ENCODE assay signal across 20 cellular contexts in the genomic region with DNA sequence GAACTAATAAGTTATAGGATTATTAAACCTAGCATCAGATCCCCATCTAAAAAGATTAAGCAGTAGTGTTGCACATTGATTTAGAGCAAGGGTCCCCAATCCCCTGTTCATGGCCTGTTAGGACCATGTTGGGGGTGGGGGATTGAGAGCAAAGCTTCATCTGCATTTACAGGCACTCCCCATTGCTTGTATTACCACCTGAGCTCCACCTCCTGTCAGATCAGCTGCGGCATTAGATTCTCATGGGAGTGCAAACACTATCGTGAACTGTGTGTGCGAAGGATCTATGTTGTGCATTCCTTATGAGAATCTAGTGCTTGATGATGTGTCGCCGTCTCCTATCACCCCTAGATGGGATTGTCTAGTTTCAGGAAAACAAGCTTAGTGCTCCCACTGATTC. TPM values are rescaled to one million over a fixed set of nuclear protein-coding genes. Genes with fewer than 3 reads are reported as not detected.
A peak's percentile ranks its signal among the peaks of the same experiment; 100 is the strongest.
DNase-seq lines count a peak whose midpoint lies in the region; ATAC-seq and TF ChIP-seq lines count a peak whose summit lies in the region.
"Had no signal": no experiment of that assay in that cellular context is flagged by ENCODE, and none has a peak within 500 bp of the region (broad histone marks: within the 10 kb centered on the region; RNA-seq: fewer than 3 reads in every experiment).

No MANE protein-coding gene starts in this region.

- H3K27ac Mint-ChIP-seq in activated CD4-positive, alpha-beta memory T cell treated with anti-CD3 and anti-CD28 coated beads for 36 hours: peak overlapping the region; percentile 20
- H3K27ac Mint-ChIP-seq in activated CD4-positive, alpha-beta memory T cell treated with anti-CD3 and anti-CD28 coated beads, Interleukin-2, amount 10 ng/mL, durations not matched to agents 7 days and 5 days: no peak overlapping the region
- peak overlapping the region; percentile 56 for H3K27ac Mint-ChIP-seq in stimulated activated naive B cell treated with anti-CD40 and anti-IgM and Interleukin-4, amounts not matched to agents 10 μg/mL and 1 μg/mL and 100 μg/mL, for 72 hours
- H3K27ac Mint-ChIP-seq in GM23338: no peak overlapping the region
- H3K27ac Mint-ChIP-seq: CD4-positive, CD25-positive, alpha-beta regulatory T cell; H9 had no signal

- TF ChIP-seq CTCF in HEK293 (tag by site-specific recombination; IDR thresholded peaks at IDR 0.05): no peak
- TF ChIP-seq CTCF in GM23338 (conservative IDR thresholded peaks at IDR 0.05; ENCODE audit: low read depth in 2 of 2): no peak

- H3K4me3 Mint-ChIP-seq in activated CD4-positive, alpha-beta memory T cell treated with anti-CD3 and anti-CD28 coated beads for 36 hours: no peak overlapping the region
- H3K4me3 Mint-ChIP-seq in activated CD4-positive, alpha-beta memory T cell treated with anti-CD3 and anti-CD28 coated beads, Interleukin-2, amount 10 ng/mL, durations not matched to agents 7 days and 5 days: no peak overlapping the region
- H3K4me3 Mint-ChIP-seq in stimulated activated naive B cell treated with anti-CD40 and anti-IgM and Interleukin-4, amounts not matched to agents 10 μg/mL and 1 μg/mL and 100 μg/mL, for 72 hours: no peak overlapping the region
- no peak overlapping the region for H3K4me3 Mint-ChIP-seq in GM23338
- H3K4me3 Mint-ChIP-seq: H9 had no signal

- intact Hi-C loops in activated CD4-positive, alpha-beta memory T cell treated with anti-CD3 and anti-CD28 coated beads for 36 hours (cut with micrococcal nuclease): no loop called here

- H3K36me3 ChIP-seq in HEK293 (ENCODE audit: control insufficient read depth in 2 of 2, insufficient read depth in 1 of 2, low read length in 2 of 2): no peaks in the 10 kb centered on the region
- H3K36me3 ChIP-seq in GM23338 (ENCODE audit: insufficient read depth): no peaks in the 10 kb centered on the region
- H3K36me3 ChIP-seq: BLaER1 treated with 17β-estradiol and CSF1 and Interleukin-3, amounts not matched to agents 10 nM and 100 nM had no signal

- H3K9me2 ChIP-seq in GM23338 (ENCODE audit: insufficient read depth): no peaks in the 10 kb centered on the region

- no peaks in the 10 kb centered on the region for H3K36me3 Mint-ChIP-seq in activated CD4-positive, alpha-beta memory T cell treated with anti-CD3 and anti-CD28 coated beads for 36 hours
- H3K36me3 Mint-ChIP-seq in activated CD4-positive, alpha-beta memory T cell treated with anti-CD3 and anti-CD28 coated beads, Interleukin-2, amount 10 ng/mL, durations not matched to agents 7 days and 5 days (ENCODE audit: low read depth): no peaks in the 10 kb centered on the region
- no peaks in the 10 kb centered on the region for H3K36me3 Mint-ChIP-seq in stimulated activated naive B cell treated with anti-CD40 and anti-IgM and Interleukin-4, amounts not matched to agents 10 μg/mL and 1 μg/mL and 100 μg/mL, for 72 hours
- no peaks in the 10 kb centered on the region for H3K36me3 Mint-ChIP-seq in GM23338 (ENCODE audit: low read depth)
- H3K36me3 Mint-ChIP-seq: CD4-positive, CD25-positive, alpha-beta regulatory T cell had no signal

- no peak overlapping the region for H3K27ac ChIP-seq in HEK293 (ENCODE audit: extremely low read depth, low read depth, low read length)
- H3K27ac ChIP-seq in GM23338 (ENCODE audit: low read depth): no peak overlapping the region
- H3K27ac ChIP-seq: BLaER1 treated with 17β-estradiol and CSF1 and Interleukin-3, amounts not matched to agents 10 nM and 100 nM; HL-60 had no signal

- H3K79me2 ChIP-seq in GM23338 (replicated peaks; ENCODE audit: insufficient read depth): no peaks in the 10 kb centered on the region

- H3K4me1 ChIP-seq in HEK293 (ENCODE audit: control insufficient read depth, insufficient read depth, low read length) (no peaks in the 10 kb centered on the region; the same call in 1 of the 2 replicates), GM23338 (ENCODE audit: insufficient read depth) (peaks cover 13% of the 10 kb centered on the region)

- no peaks in the 10 kb centered on the region for H4K20me1 ChIP-seq in GM23338 (replicated peaks; ENCODE audit: insufficient read depth)
- H4K20me1 ChIP-seq: BLaER1 treated with 17β-estradiol and CSF1 and Interleukin-3, amounts not matched to agents 10 nM and 100 nM had no signal

- H3K27me3 ChIP-seq in GM23338 (ENCODE audit: insufficient read depth): peaks cover 21% of the 10 kb centered on the region

- H3K4me3 ChIP-seq in HEK293 (ENCODE audit: low read depth, low read length) (no peak overlapping the region), GM23338 (no peak overlapping the region)
- H3K4me3 ChIP-seq: BLaER1 treated with 17β-estradiol and CSF1 and Interleukin-3, amounts not matched to agents 10 nM and 100 nM had no signal

- no peaks in the 10 kb centered on the region for H3K9me3 Mint-ChIP-seq in activated CD4-positive, alpha-beta memory T cell treated with anti-CD3 and anti-CD28 coated beads for 36 hours
- H3K9me3 Mint-ChIP-seq in activated CD4-positive, alpha-beta memory T cell treated with anti-CD3 and anti-CD28 coated beads, Interleukin-2, amount 10 ng/mL, durations not matched to agents 7 days and 5 days: no peaks in the 10 kb centered on the region
- H3K9me3 Mint-ChIP-seq in stimulated activated naive B cell treated with anti-CD40 and anti-IgM and Interleukin-4, amounts not matched to agents 10 μg/mL and 1 μg/mL and 100 μg/mL, for 72 hours: no peaks in the 10 kb centered on the region
- H3K9me3 Mint-ChIP-seq in GM23338: no peaks in the 10 kb centered on the region; the same call in 2 of the 3 replicates
- H3K9me3 Mint-ChIP-seq: CD4-positive, CD25-positive, alpha-beta regulatory T cell; H9 had no signal

- CTCF ChIA-PET in activated CD4-positive, alpha-beta memory T cell treated with anti-CD3 and anti-CD28 coated beads for 36 hours (lab: Charles Lee): interaction anchor here (1.0 to 4.8 kb wide), 4 partner anchors 18 to 49 kb away, joined by 4 to 69 read pairs (median 24); a partner anchor contains a TSS
- CTCF ChIA-PET in activated CD4-positive, alpha-beta memory T cell treated with anti-CD3 and anti-CD28 coated beads, Interleukin-2, amount 10 ng/mL, durations not matched to agents 7 days and 5 days (lab: Charles Lee): interaction anchor here (1.1 to 5.2 kb wide), 5 partner anchors 10 to 75 kb away, joined by 3 to 46 read pairs (median 6); a partner anchor contains a TSS
- CTCF ChIA-PET in HEK293 (lab: Yijun Ruan, JAX): interaction anchor here (0.6 to 2.8 kb wide), 4 partner anchors 17 to 474 kb away, joined by 3 to 19 read pairs (median 4); no protein-coding TSS in a partner anchor

- H3K4me2 ChIP-seq in GM23338: no peak overlapping the region
- H3K4me2 ChIP-seq: BLaER1 treated with 17β-estradiol and CSF1 and Interleukin-3, amounts not matched to agents 10 nM and 100 nM had no signal

- no peak overlapping the region; the same call in 1 of the 2 replicates for H2AFZ ChIP-seq in GM23338

- POLR2A ChIA-PET in activated CD4-positive, alpha-beta memory T cell treated with anti-CD3 and anti-CD28 coated beads for 36 hours (lab: Charles Lee): interaction anchor here (5.9 kb wide), 1 partner anchor 19 kb away, joined by 74 read pairs; a partner anchor contains a TSS
- POLR2A ChIA-PET in activated CD4-positive, alpha-beta memory T cell treated with anti-CD3 and anti-CD28 coated beads, Interleukin-2, amount 10 ng/mL, durations not matched to agents 7 days and 5 days (lab: Charles Lee): interaction anchor here (2.1 to 7.0 kb wide), 2 partner anchors 19 to 26 kb away, joined by 14 to 108 read pairs; a partner anchor contains a TSS
- POLR2A ChIA-PET in HEK293 (lab: Yijun Ruan, JAX): interaction anchor here (1.5 kb wide), 1 partner anchor 43 kb away, joined by 4 read pairs; no protein-coding TSS in a partner anchor

- no peak for ATAC-seq in left lobe of liver
- no peak for ATAC-seq in stimulated activated naive B cell treated with anti-CD40 and anti-IgM and Interleukin-4, amounts not matched to agents 10 μg/mL and 1 μg/mL and 100 μg/mL, for 72 hours (replicated peaks)
- no peak for ATAC-seq in GM23338

- no peaks in the 10 kb centered on the region for H3F3A ChIP-seq in GM23338 (replicated peaks; ENCODE audit: low read depth)

- H3K27me3 Mint-ChIP-seq in activated CD4-positive, alpha-beta memory T cell treated with anti-CD3 and anti-CD28 coated beads for 36 hours: no peaks in the 10 kb centered on the region
- peaks cover 9% of the 10 kb centered on the region for H3K27me3 Mint-ChIP-seq in activated CD4-positive, alpha-beta memory T cell treated with anti-CD3 and anti-CD28 coated beads, Interleukin-2, amount 10 ng/mL, durations not matched to agents 7 days and 5 days
- no peaks in the 10 kb centered on the region for H3K27me3 Mint-ChIP-seq in stimulated activated naive B cell treated with anti-CD40 and anti-IgM and Interleukin-4, amounts not matched to agents 10 μg/mL and 1 μg/mL and 100 μg/mL, for 72 hours
- H3K27me3 Mint-ChIP-seq in GM23338 (ENCODE audit: insufficient read depth, low read depth, poor library complexity): peaks cover 11% of the 10 kb centered on the region

- H3K9me3 ChIP-seq in HEK293 (ENCODE audit: control insufficient read depth, insufficient read depth, low read depth, low read length): no peaks in the 10 kb centered on the region
- H3K9me3 ChIP-seq: BLaER1 treated with 17β-estradiol and CSF1 and Interleukin-3, amounts not matched to agents 10 nM and 100 nM had no signal

- peaks cover 22% of the 10 kb centered on the region for H3K4me1 Mint-ChIP-seq in activated CD4-positive, alpha-beta memory T cell treated with anti-CD3 and anti-CD28 coated beads for 36 hours (ENCODE audit: low read depth)
- peaks cover 18% of the 10 kb centered on the region for H3K4me1 Mint-ChIP-seq in activated CD4-positive, alpha-beta memory T cell treated with anti-CD3 and anti-CD28 coated beads, Interleukin-2, amount 10 ng/mL, durations not matched to agents 7 days and 5 days
- H3K4me1 Mint-ChIP-seq in stimulated activated naive B cell treated with anti-CD40 and anti-IgM and Interleukin-4, amounts not matched to agents 10 μg/mL and 1 μg/mL and 100 μg/mL, for 72 hours: peaks cover 16 to 23% of the 10 kb centered on the region in 2 donors
- peaks cover 12% of the 10 kb centered on the region for H3K4me1 Mint-ChIP-seq in GM23338

- no peak for DNase-seq in activated CD4-positive, alpha-beta memory T cell treated with anti-CD3 and anti-CD28 coated beads for 36 hours
- DNase-seq in activated CD4-positive, alpha-beta memory T cell treated with anti-CD3 and anti-CD28 coated beads, Interleukin-2, amount 10 ng/mL, durations not matched to agents 7 days and 5 days: no peak
- DNase-seq in left lobe of liver (ENCODE audit: low spot score) (peak; percentile 26), islet precursor cell (no peak), GM23338 (ENCODE audit: low spot score) (no peak)
- no peak for DNase-seq in stimulated activated naive B cell treated with anti-CD40 and anti-IgM and Interleukin-4, amounts not matched to agents 10 μg/mL and 1 μg/mL and 100 μg/mL, for 72 hours
- DNase-seq in effector CD8-positive, alpha-beta T cell (lab: John Stamatoyannopoulos, UW): no peak
- DNase-seq: 8988T; AML-193; Calu3; CD4-positive, CD25-positive, alpha-beta regulatory T cell; DMS 273 treated with DMSO at 0.1 percent for 48 hours; GOT3; H9; IMR-90; KBM-7 had no signal

RNA-seq across cellular contexts. Expression of a gene that starts 18.4 kb away (rescaled TPM):
- total RNA-seq in activated CD4-positive, alpha-beta memory T cell treated with anti-CD3 and anti-CD28 coated beads for 36 hours: 100 to 1,000 TPM; 156 to 170 TPM
- total RNA-seq in activated CD4-positive, alpha-beta memory T cell treated with anti-CD3 and anti-CD28 coated beads, Interleukin-2, amount 10 ng/mL, durations not matched to agents 7 days and 5 days: 100 to 1,000 TPM; 261 to 272 TPM
- 60.3 TPM for total RNA-seq in left lobe of liver
- total RNA-seq in GM23338 (2014; rRNA removed; shearing (Covaris generic)): 0.66 and 1.1 TPM in 2 replicates
- 0.06 and 0.19 TPM in 2 replicates for polyA plus RNA-seq in GM23338 (2016; fragmentation: Nextera tagmentation; extraction: Ambion mirVana)

RNA-seq across cellular contexts. Expression of a gene that starts 27.9 kb away (rescaled TPM):
- total RNA-seq in activated CD4-positive, alpha-beta memory T cell treated with anti-CD3 and anti-CD28 coated beads for 36 hours: 10 to 100 TPM in 1 of 2 experiments, 1 to 10 TPM in 1; 9.8 to 10.5 TPM
- total RNA-seq in activated CD4-positive, alpha-beta memory T cell treated with anti-CD3 and anti-CD28 coated beads, Interleukin-2, amount 10 ng/mL, durations not matched to agents 7 days and 5 days: 1 to 10 TPM; 2.6 to 3.3 TPM
- total RNA-seq in left lobe of liver: 16.0 TPM
- not detected in 2 replicates for total RNA-seq in GM23338 (2014; rRNA removed; shearing (Covaris generic))
- not detected in 2 replicates for polyA plus RNA-seq in GM23338 (2016; fragmentation: Nextera tagmentation; extraction: Ambion mirVana)
- total RNA-seq: CD4-positive, CD25-positive, alpha-beta regulatory T cell; Daoy; H9; IMR-90 had no signal
- polyA plus RNA-seq: IMR-90 had no signal

Comparison
In these comparisons a context has a peak if more than half of its experiments do, and no peak if none do; other contexts are left out.
1. H3K27ac Mint-ChIP-seq: peak in activated CD4-positive, alpha-beta memory T cell treated with anti-CD3 and anti-CD28 coated beads for 36 hours (single experiment) and stimulated activated naive B cell treated with anti-CD40 and anti-IgM and Interleukin-4, amounts not matched to agents 10 μg/mL and 1 μg/mL and 100 μg/mL, for 72 hours (single experiment); none in activated CD4-positive, alpha-beta memory T cell treated with anti-CD3 and anti-CD28 coated beads, Interleukin-2, amount 10 ng/mL, durations not matched to agents 7 days and 5 days (single experiment) and GM23338 (single experiment).
2. RNA of a gene that starts 18.4 kb away (total RNA-seq): 261 to 272 TPM in activated CD4-positive, alpha-beta memory T cell treated with anti-CD3 and anti-CD28 coated beads, Interleukin-2, amount 10 ng/mL, durations not matched to agents 7 days and 5 days, 156 to 170 TPM in activated CD4-positive, alpha-beta memory T cell treated with anti-CD3 and anti-CD28 coated beads for 36 hours and 60.3 TPM in left lobe of liver (single experiment); 0.66 to 1.1 TPM in GM23338; every median in the first group is over 10 times any median in the second.